Comparison of ENCODE assay signal across 8 cellular contexts in genomic region chr1:16217061-16217785, GRCh38. TPM values are rescaled to one million over a fixed set of nuclear protein-coding genes. Genes with fewer than 3 reads are reported as not detected.
A peak's percentile ranks its signal among the peaks of the same experiment; 100 is the strongest.
DNase-seq lines count a peak whose midpoint lies in the region; ATAC-seq lines count a peak whose summit lies in the region.

No MANE protein-coding gene starts in this region.

- no peaks in the 10 kb centered on the region for H3K9me3 ChIP-seq in endocrine pancreas (ENCODE audit: control insufficient read depth, low read length)

- H3K36me3 Mint-ChIP-seq in activated CD8-positive, alpha-beta memory T cell treated with anti-CD3 and anti-CD28 coated beads, Interleukin-2, amount 10 ng/mL, durations not matched to agents 7 days and 5 days, result no peaks in the 10 kb centered on the region

- H3K9ac ChIP-seq in endocrine pancreas (ENCODE audit: control insufficient read depth, insufficient read depth, low read length), result no peak overlapping the region

- no peaks in the 10 kb centered on the region for H3K4me1 ChIP-seq in endocrine pancreas (ENCODE audit: control insufficient read depth, insufficient read depth, low read length)

- H3K9me3 Mint-ChIP-seq in activated CD8-positive, alpha-beta memory T cell treated with anti-CD3 and anti-CD28 coated beads, Interleukin-2, amount 10 ng/mL, durations not matched to agents 7 days and 5 days (ENCODE audit: low read depth), result no peaks in the 10 kb centered on the region

- ATAC-seq in GM19438 (IDR thresholded peaks at IDR 0.05; ENCODE audit: low read depth, unreplicated experiment) (peak; percentile 94), HG03571 (IDR thresholded peaks at IDR 0.05; ENCODE audit: unreplicated experiment) (peak; percentile 93)
- ATAC-seq in activated CD8-positive, alpha-beta memory T cell treated with anti-CD3 and anti-CD28 coated beads, Interleukin-2, amount 10 ng/mL, durations not matched to agents 7 days and 5 days, result peak; percentile 97

- H3K4me3 Mint-ChIP-seq in activated CD8-positive, alpha-beta memory T cell treated with anti-CD3 and anti-CD28 coated beads, Interleukin-2, amount 10 ng/mL, durations not matched to agents 7 days and 5 days, result peak overlapping the region; percentile 85

- CTCF ChIA-PET in activated CD8-positive, alpha-beta memory T cell treated with anti-CD3 and anti-CD28 coated beads, Interleukin-2, amount 10 ng/mL, durations not matched to agents 7 days and 5 days (lab: Charles Lee), result interaction anchor here (0.9 to 4.6 kb wide), 16 partner anchors 8 to 155 kb away, joined by 3 to 21 read pairs (median 4); partner anchors contain the start of genes CPLANE2, FAM131C and SZRD1

- no peaks in the 10 kb centered on the region for H3K27me3 ChIP-seq in endocrine pancreas (ENCODE audit: control insufficient read depth, insufficient read depth, low read length)

- DNase-seq in CD1c-positive myeloid dendritic cell (ENCODE audit: extremely low spot score), result peak; percentile 96
- DNase-seq in NOMO-1 (lab: John Stamatoyannopoulos, UW; ENCODE audit: unreplicated experiment in 2 of 2), result peak; percentile 89 to 92
- DNase-seq in activated CD8-positive, alpha-beta memory T cell treated with anti-CD3 and anti-CD28 coated beads, Interleukin-2, amount 10 ng/mL, durations not matched to agents 7 days and 5 days, result peak; percentile 98
- DNase-seq in mesenteric fat pad (ENCODE audit: low spot score), result peak; percentile 100
- peak; percentile 80 for DNase-seq in stimulated activated CD8-positive, alpha-beta memory T cell treated with anti-CD3 and anti-CD28 coated beads, Interleukin-12 subunit alpha, Interleukin-12 subunit beta, amount 100 ng/mL, for 24 hours (ENCODE audit: extremely low read depth)

- no peaks in the 10 kb centered on the region for H3K36me3 ChIP-seq in endocrine pancreas (ENCODE audit: control insufficient read depth, insufficient read depth, low read length)

- H3K4me3 ChIP-seq in endocrine pancreas (ENCODE audit: control insufficient read depth, insufficient read depth, low read length), result peak overlapping the region; percentile 64

- peaks cover 24% of the 10 kb centered on the region for H3K4me1 Mint-ChIP-seq in activated CD8-positive, alpha-beta memory T cell treated with anti-CD3 and anti-CD28 coated beads, Interleukin-2, amount 10 ng/mL, durations not matched to agents 7 days and 5 days

- peak overlapping the region; percentile 87 for H3K27ac Mint-ChIP-seq in activated CD8-positive, alpha-beta memory T cell treated with anti-CD3 and anti-CD28 coated beads, Interleukin-2, amount 10 ng/mL, durations not matched to agents 7 days and 5 days

- H3K27me3 Mint-ChIP-seq in activated CD8-positive, alpha-beta memory T cell treated with anti-CD3 and anti-CD28 coated beads, Interleukin-2, amount 10 ng/mL, durations not matched to agents 7 days and 5 days, result peaks cover 11% of the 10 kb centered on the region

RNA-seq across cellular contexts. Expression of gene ARHGEF19, which starts 4.8 kb away (rescaled TPM):
- total RNA-seq in activated CD8-positive, alpha-beta memory T cell treated with anti-CD3 and anti-CD28 coated beads, Interleukin-2, amount 10 ng/mL, durations not matched to agents 7 days and 5 days, result 1 to 10 TPM; 5.3 to 6.0 TPM
- 6.7 TPM for total RNA-seq in mesenteric fat pad

RNA-seq across cellular contexts. Expression of gene CPLANE2, which starts 19.8 kb away (rescaled TPM):
- 1 to 10 TPM; 5.9 to 6.4 TPM for total RNA-seq in activated CD8-positive, alpha-beta memory T cell treated with anti-CD3 and anti-CD28 coated beads, Interleukin-2, amount 10 ng/mL, durations not matched to agents 7 days and 5 days
- 1.9 TPM for total RNA-seq in mesenteric fat pad

Comparison
In these comparisons a context has a peak if more than half of its experiments do, and no peak if none do; other contexts are left out.
1. Peak in every context shown above with its lines: DNase-seq, ATAC-seq and H3K4me3 ChIP-seq.